Comparison of ENCODE assay signal across 8 cellular contexts in the genomic region with DNA sequence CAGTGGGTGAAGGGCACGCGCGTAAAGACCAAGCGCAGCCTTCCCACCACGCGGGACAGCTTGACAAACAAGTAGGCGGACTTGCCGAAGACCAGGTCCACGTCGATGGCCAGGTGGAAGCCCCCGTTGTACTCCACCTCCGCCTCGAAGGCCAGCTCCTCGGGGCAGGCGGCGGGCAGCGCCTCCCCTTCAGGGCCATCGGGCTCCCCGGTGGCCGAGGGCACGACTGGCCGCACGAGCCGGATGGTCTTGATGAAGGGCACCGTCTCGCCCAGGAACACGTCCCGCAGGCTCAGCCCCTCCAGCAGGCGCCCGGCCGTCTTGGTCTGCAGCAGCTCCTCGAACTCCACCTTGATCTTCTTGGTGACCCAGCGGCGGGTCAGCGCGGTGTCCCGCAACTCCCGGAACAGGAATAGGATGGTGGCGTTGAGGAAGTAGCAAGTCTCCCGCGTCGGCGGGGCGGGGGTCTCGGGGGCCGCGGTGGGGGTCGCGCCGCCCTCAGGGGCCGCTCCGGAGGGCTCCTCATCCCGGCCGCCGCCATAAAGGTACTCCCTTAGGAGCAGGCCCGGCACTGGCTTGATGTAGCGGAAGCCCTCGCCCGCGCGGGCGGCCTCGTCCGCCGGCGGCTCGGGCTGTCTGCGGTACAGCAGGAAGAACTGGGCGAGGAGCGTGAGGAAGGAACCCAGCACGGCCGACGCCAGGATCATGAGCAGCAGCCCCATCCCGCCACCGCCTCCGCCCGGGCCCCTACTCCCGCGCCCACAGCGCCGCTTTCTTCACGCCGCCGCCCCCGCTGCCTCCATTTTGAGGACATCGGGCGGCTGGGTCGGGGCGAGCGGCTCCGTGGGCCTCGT. TPM values are rescaled to one million over a fixed set of nuclear protein-coding genes. Genes with fewer than 3 reads are reported as not detected.
DNase-seq lines count a peak whose midpoint lies in the region; ATAC-seq and TF ChIP-seq lines count a peak whose summit lies in the region.

No MANE protein-coding gene starts in this region.

- peak overlapping the region; percentile 91 for H3K9ac ChIP-seq in adipocyte (ENCODE audit: low read length)

- no peaks in the 10 kb centered on the region for H3K9me3 ChIP-seq in adipocyte (ENCODE audit: control insufficient read depth, low read length)

- TF ChIP-seq CTCF in AG04449 (IDR thresholded peaks at IDR 0.05; ENCODE audit: insufficient read depth, low read length, missing control alignments) (no peak), osteocyte (IDR thresholded peaks at IDR 0.05) (no peak)

- peak; percentile 42 for ATAC-seq in GM18511 (IDR thresholded peaks at IDR 0.05; ENCODE audit: unreplicated experiment)
- ATAC-seq in HG02885 (IDR thresholded peaks at IDR 0.05; ENCODE audit: poor library complexity, unreplicated experiment), result peak; percentile 36

- POLR2A ChIA-PET in AG04449 (lab: Yijun Ruan, JAX), result interaction anchor here (0.6 kb wide), 2 partner anchors 71 to 566 kb away, joined by 3 read pairs; no protein-coding TSS in a partner anchor

- H3K9me3 Mint-ChIP-seq in osteocyte (ENCODE audit: unreplicated experiment), result no peaks in the 10 kb centered on the region

- peak overlapping the region; percentile 78 for H3K27ac Mint-ChIP-seq in osteocyte (ENCODE audit: unreplicated experiment)

- peak overlapping the region; percentile 93 for H3K4me3 ChIP-seq in AG04449 (ENCODE audit: low read depth, low read length)
- H3K4me3 ChIP-seq in adipocyte (ENCODE audit: low read length), result peak overlapping the region; percentile 86

- H3K4me3 Mint-ChIP-seq in osteocyte (ENCODE audit: unreplicated experiment), result peak overlapping the region; percentile 86

- intact Hi-C loops in cardiac septum (cut with DNase I), result loop anchor here (10.0 kb wide), 1 partner anchor 670 kb away; the partner anchor contains the start of gene RAB11FIP2

- peaks cover 41% of the 10 kb centered on the region for H3K4me1 Mint-ChIP-seq in osteocyte (ENCODE audit: unreplicated experiment)

- peaks cover 21% of the 10 kb centered on the region for H3K27me3 Mint-ChIP-seq in osteocyte (ENCODE audit: unreplicated experiment)

- peaks cover 5% of the 10 kb centered on the region for H3K27me3 ChIP-seq in adipocyte (replicated peaks; ENCODE audit: control insufficient read depth, insufficient read depth, low read length)

- CTCF ChIA-PET in AG04449 (lab: Yijun Ruan, JAX), result interaction anchor here (0.8 to 1.3 kb wide), 2 partner anchors 40 to 158 kb away, joined by 3 to 8 read pairs; no protein-coding TSS in a partner anchor

- no peaks in the 10 kb centered on the region for H3K36me3 Mint-ChIP-seq in osteocyte (ENCODE audit: unreplicated experiment)

- H3K4me1 ChIP-seq in adipocyte (ENCODE audit: control insufficient read depth, insufficient read depth, low read length), result peaks cover 27% of the 10 kb centered on the region

- no peaks in the 10 kb centered on the region for H3K36me3 ChIP-seq in adipocyte (ENCODE audit: control insufficient read depth, insufficient read depth, low read length, severe bottlenecking)

- DNase-seq in AG04449 (ENCODE audit: low read depth, low spot score) (no peak), OCI-M1 (lab: John Stamatoyannopoulos, UW) (peak; percentile 73), adipocyte (ENCODE audit: low read depth) (peak; percentile 50), cardiac septum (ENCODE audit: low spot score) (peak; percentile 79), osteocyte (ENCODE audit: extremely low spot score, unreplicated experiment) (peak; percentile 86), middle frontal gyrus (ENCODE audit: extremely low spot score, low spot score) (no peak)

RNA-seq across cellular contexts. Expression of gene PDZD8, which starts 0.5 kb away (rescaled TPM):
- total RNA-seq in cardiac septum (27.9 TPM), osteocyte (32.9 and 39.0 TPM in 2 replicates)

Comparison
In these comparisons a context has a peak if more than half of its experiments do, and no peak if none do; other contexts are left out.
1. DNase-seq: peak in OCI-M1 (single experiment), adipocyte (single experiment), cardiac septum (single experiment) and osteocyte (single experiment); none in AG04449 (single experiment) and middle frontal gyrus (single experiment).